1 cellular context compared by ENCODE assay signal in the genomic region with DNA sequence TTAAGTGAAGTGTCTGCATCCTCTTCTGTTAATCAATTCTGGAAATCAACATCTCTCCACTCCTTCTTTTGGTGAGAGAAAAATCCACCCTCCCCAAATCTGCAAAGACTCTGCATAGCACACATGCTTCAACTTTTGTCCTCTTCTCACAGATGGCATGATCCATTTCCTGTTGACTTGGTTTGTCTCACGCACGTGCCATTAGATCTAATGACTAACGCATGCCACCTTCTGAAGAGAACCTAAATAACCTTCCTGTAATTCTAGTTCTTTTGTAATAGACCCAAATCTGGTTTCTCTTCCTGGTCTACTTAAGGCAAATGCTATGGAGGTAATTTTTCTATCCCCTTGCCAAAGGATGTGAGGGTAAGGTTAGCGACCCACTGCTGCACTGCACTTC.
A peak's percentile ranks its signal among the peaks of the same experiment; 100 is the strongest.
TF ChIP-seq lines count a peak whose summit lies in the region.

No MANE protein-coding gene starts in this region.

TF ChIP-seq in GM12878, 131 proteins besides CTCF, POLR2A, EP300 and RAD21:
- TF ChIP-seq FOXK2 (IDR thresholded peaks at IDR 0.05) (peak; percentile 37; the same call in 1 of the 2 replicates), MEF2B (IDR thresholded peaks at IDR 0.05; ENCODE audit: partially characterized antibody, poor library complexity, severe bottlenecking) (no peak), BHLHE40 (IDR thresholded peaks at IDR 0.05; ENCODE audit: borderline replicate concordance in 1 of 2, low read depth in 2 of 2, low read length in 1 of 2) (peak; percentile 92 to 94)
- TF ChIP-seq, protein P1, sequence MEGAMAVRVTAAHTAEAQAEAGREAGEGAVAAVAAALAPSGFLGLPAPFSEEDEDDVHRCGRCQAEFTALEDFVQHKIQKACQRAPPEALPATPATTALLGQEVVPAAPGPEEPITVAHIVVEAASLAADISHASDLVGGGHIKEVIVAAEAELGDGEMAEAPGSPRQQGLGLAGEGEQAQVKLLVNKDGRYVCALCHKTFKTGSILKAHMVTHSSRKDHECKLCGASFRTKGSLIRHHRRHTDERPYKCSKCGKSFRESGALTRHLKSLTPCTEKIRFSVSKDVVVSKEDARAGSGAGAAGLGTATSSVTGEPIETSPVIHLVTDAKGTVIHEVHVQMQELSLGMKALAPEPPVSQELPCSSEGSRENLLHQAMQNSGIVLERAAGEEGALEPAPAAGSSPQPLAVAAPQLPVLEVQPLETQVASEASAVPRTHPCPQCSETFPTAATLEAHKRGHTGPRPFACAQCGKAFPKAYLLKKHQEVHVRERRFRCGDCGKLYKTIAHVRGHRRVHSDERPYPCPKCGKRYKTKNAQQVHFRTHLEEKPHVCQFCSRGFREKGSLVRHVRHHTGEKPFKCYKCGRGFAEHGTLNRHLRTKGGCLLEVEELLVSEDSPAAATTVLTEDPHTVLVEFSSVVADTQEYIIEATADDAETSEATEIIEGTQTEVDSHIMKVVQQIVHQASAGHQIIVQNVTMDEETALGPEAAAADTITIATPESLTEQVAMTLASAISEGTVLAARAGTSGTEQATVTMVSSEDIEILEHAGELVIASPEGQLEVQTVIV (IDR thresholded peaks at IDR 0.05; ENCODE audit: borderline replicate concordance, partially characterized antibody), result no peak
- TF ChIP-seq, protein P2, sequence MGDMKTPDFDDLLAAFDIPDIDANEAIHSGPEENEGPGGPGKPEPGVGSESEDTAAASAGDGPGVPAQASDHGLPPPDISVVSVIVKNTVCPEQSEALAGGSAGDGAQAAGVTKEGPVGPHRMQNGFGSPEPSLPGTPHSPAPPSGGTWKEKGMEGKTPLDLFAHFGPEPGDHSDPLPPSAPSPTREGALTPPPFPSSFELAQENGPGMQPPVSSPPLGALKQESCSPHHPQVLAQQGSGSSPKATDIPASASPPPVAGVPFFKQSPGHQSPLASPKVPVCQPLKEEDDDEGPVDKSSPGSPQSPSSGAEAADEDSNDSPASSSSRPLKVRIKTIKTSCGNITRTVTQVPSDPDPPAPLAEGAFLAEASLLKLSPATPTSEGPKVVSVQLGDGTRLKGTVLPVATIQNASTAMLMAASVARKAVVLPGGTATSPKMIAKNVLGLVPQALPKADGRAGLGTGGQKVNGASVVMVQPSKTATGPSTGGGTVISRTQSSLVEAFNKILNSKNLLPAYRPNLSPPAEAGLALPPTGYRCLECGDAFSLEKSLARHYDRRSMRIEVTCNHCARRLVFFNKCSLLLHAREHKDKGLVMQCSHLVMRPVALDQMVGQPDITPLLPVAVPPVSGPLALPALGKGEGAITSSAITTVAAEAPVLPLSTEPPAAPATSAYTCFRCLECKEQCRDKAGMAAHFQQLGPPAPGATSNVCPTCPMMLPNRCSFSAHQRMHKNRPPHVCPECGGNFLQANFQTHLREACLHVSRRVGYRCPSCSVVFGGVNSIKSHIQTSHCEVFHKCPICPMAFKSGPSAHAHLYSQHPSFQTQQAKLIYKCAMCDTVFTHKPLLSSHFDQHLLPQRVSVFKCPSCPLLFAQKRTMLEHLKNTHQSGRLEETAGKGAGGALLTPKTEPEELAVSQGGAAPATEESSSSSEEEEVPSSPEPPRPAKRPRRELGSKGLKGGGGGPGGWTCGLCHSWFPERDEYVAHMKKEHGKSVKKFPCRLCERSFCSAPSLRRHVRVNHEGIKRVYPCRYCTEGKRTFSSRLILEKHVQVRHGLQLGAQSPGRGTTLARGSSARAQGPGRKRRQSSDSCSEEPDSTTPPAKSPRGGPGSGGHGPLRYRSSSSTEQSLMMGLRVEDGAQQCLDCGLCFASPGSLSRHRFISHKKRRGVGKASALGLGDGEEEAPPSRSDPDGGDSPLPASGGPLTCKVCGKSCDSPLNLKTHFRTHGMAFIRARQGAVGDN (IDR thresholded peaks at IDR 0.05), result no peak
TF ChIP-seq in GM12878: peak in this region for 2.
